ENCODE assay signal across 10 cellular contexts in genomic region chr9:109497193-109498165, GRCh38. TPM values are rescaled to one million over a fixed set of nuclear protein-coding genes. Genes with fewer than 3 reads are reported as not detected.
DNase-seq lines count a peak whose midpoint lies in the region; ATAC-seq, FAIRE-seq and TF ChIP-seq lines count a peak whose summit lies in the region.
"Had no signal": no experiment of that assay in that cellular context is flagged by ENCODE, and none has a peak within 500 bp of the region (broad histone marks: within the 10 kb centered on the region; RNA-seq: fewer than 3 reads in every experiment).

No MANE protein-coding gene starts in this region.

- H3K4me1 ChIP-seq in keratinocyte (ENCODE audit: control insufficient read depth, extremely low read depth, insufficient read depth, low read length), result peaks cover 30% of the 10 kb centered on the region

- H3K36me3 ChIP-seq in WERI-Rb-1 (no peaks in the 10 kb centered on the region), keratinocyte (ENCODE audit: control insufficient read depth in 2 of 2, extremely low read depth in 1 of 2, insufficient read depth in 2 of 2, low read length in 2 of 2) (peaks cover 4 to 15% of the 10 kb centered on the region in 2 experiments)

- peaks cover 76% of the 10 kb centered on the region for H3K27me3 Mint-ChIP-seq in type B pancreatic cell

- H3K4me1 Mint-ChIP-seq in type B pancreatic cell (ENCODE audit: unreplicated experiment), result no peaks in the 10 kb centered on the region

- H3K27me3 ChIP-seq in WERI-Rb-1 (ENCODE audit: insufficient read depth, low read depth, severe bottlenecking), result peaks cover 69% of the 10 kb centered on the region
- H3K27me3 ChIP-seq in keratinocyte (ENCODE audit: control insufficient read depth, extremely low read depth, insufficient read depth, low read length), result peaks cover 5% of the 10 kb centered on the region

- H3K79me2 ChIP-seq in keratinocyte (ENCODE audit: control insufficient read depth, insufficient read depth, low read length), result peaks cover 51% of the 10 kb centered on the region

- dilution Hi-C loops in keratinocyte (cut with MboI; ENCODE audit: extremely low pct_ligation_motif_present, low sequenced_read_pairs), result no loop called here

- peaks cover 2% of the 10 kb centered on the region for H4K20me1 ChIP-seq in keratinocyte (ENCODE audit: control insufficient read depth, extremely low read depth, insufficient read depth, low read length)

- no peak for ATAC-seq in HG03432 (IDR thresholded peaks at IDR 0.05; ENCODE audit: unreplicated experiment)
- no peak for ATAC-seq in HG02870 (IDR thresholded peaks at IDR 0.05; ENCODE audit: unreplicated experiment)

- DNase-seq in SHP77 (lab: John Stamatoyannopoulos, UW), result peak; percentile 25 to 29
- no peak for DNase-seq in SHP77 treated with DMSO at 0.1 percent for 48 hours (lab: John Stamatoyannopoulos, UW)
- no peak for DNase-seq in WERI-Rb-1
- DNase-seq in keratinocyte (ENCODE audit: low read depth, low spot score), result no peak
- DNase-seq in type B pancreatic cell (ENCODE audit: extremely low spot score, unreplicated experiment), result no peak
- no peak for DNase-seq in KBM-7
- DNase-seq: DND-41, naive B cell had no signal

- TF ChIP-seq CTCF in WERI-Rb-1 (IDR thresholded peaks at IDR 0.05; ENCODE audit: low read depth, low read length), result no peak
- no peak for TF ChIP-seq CTCF in keratinocyte (optimal IDR thresholded peaks at IDR 0.05 in 1 of 3, IDR thresholded peaks at IDR 0.05 in 1 of 3, conservative IDR thresholded peaks at IDR 0.05 in 1 of 3; ENCODE audit: extremely low read depth in 1 of 3, insufficient read depth in 2 of 3, low read length in 3 of 3)
- no peak for TF ChIP-seq CTCF in type B pancreatic cell (conservative IDR thresholded peaks at IDR 0.05)

- H3K4me3 Mint-ChIP-seq in type B pancreatic cell, result peak overlapping the region; percentile 83

- peak overlapping the region; percentile 99 for H3K4me2 ChIP-seq in keratinocyte (ENCODE audit: control insufficient read depth, extremely low read depth, insufficient read depth, low read depth, low read length)

- H3K9me3 Mint-ChIP-seq in type B pancreatic cell, result no peaks in the 10 kb centered on the region

- H3K9ac ChIP-seq in keratinocyte (ENCODE audit: control insufficient read depth, extremely low read depth, insufficient read depth, low read length), result peak overlapping the region; percentile 77

- H3K27ac Mint-ChIP-seq in type B pancreatic cell, result peak overlapping the region; percentile 34
- H3K27ac Mint-ChIP-seq: naive B cell had no signal

- in situ Hi-C loops in KBM-7 (cut with MboI; ENCODE audit: low pct_unique_long_range_greater_than_20kb, low sequenced_read_pairs), result no loop called here

- FAIRE-seq in keratinocyte (lab: Jason Lieb, UNC), result peak; percentile 5

- H2AFZ ChIP-seq in keratinocyte (ENCODE audit: control insufficient read depth, low read length), result peak overlapping the region; percentile 11

- H3K9me3 ChIP-seq in WERI-Rb-1 (ENCODE audit: severe bottlenecking) (no peaks in the 10 kb centered on the region), keratinocyte (ENCODE audit: control insufficient read depth, low read depth, low read length) (no peaks in the 10 kb centered on the region)

- H3K27ac ChIP-seq in WERI-Rb-1, result no peak overlapping the region
- H3K27ac ChIP-seq in keratinocyte (ENCODE audit: control insufficient read depth, insufficient read depth, low read length), result peak overlapping the region; percentile 71

- H3K4me3 ChIP-seq in WERI-Rb-1 (ENCODE audit: low read depth, low read length), result peak overlapping the region; percentile 44
- peak overlapping the region; percentile 45 to 93 (median 82) for H3K4me3 ChIP-seq in keratinocyte (ENCODE audit: control insufficient read depth in 2 of 3, extremely low read depth in 1 of 3, insufficient read depth in 2 of 3, low read depth in 1 of 3, low read length in 3 of 3)

- H3K9me1 ChIP-seq in keratinocyte (ENCODE audit: control insufficient read depth, extremely low read depth, insufficient read depth, low read length), result peaks cover 3% of the 10 kb centered on the region

- H3K36me3 Mint-ChIP-seq in type B pancreatic cell, result no peaks in the 10 kb centered on the region

RNA-seq across cellular contexts. Expression of gene PTPN3, which starts 0.6 kb away (rescaled TPM):
- 15.9 to 20.6 TPM (median 19.9 TPM) in 3 replicates for polyA plus RNA-seq in keratinocyte
- 8.3 TPM for polyA plus RNA-seq in keratinocyte (2011; ENCODE audit: low read depth)
- 15.4 and 21.3 TPM in 2 replicates for polyA plus RNA-seq in keratinocyte (2011; cell fraction: cytosol; rRNA removed)
- polyA plus RNA-seq in keratinocyte (2011; cell fraction: nucleus; rRNA removed), result 34.5 and 35.5 TPM in 2 replicates
- polyA plus RNA-seq in keratinocyte (2012; ENCODE audit: low replicate concordance), result 13.4 and 15.9 TPM in 2 replicates
- polyA minus RNA-seq in keratinocyte, result 24.3 to 36.2 TPM (median 33.0 TPM) in 3 replicates
- polyA minus RNA-seq in keratinocyte (2011; cell fraction: cytosol; rRNA and poly(A)+ RNA removed), result 17.8 TPM
- 23.1 and 35.5 TPM in 2 replicates for polyA minus RNA-seq in keratinocyte (2011; cell fraction: nucleus; rRNA and poly(A)+ RNA removed)
- total RNA-seq in type B pancreatic cell (ENCODE audit: low replicate concordance), result 4.9 and 8.1 TPM in 2 replicates

Comparison
In these comparisons a context has a peak if more than half of its experiments do, and no peak if none do; other contexts are left out.
1. DNase-seq: peak in SHP77 (2 of 2); none in SHP77 treated with DMSO at 0.1 percent for 48 hours (single experiment), WERI-Rb-1 (single experiment), keratinocyte (single experiment), type B pancreatic cell (single experiment) and KBM-7 (single experiment).